17 cellular contexts compared by ENCODE assay signal in the genomic region with DNA sequence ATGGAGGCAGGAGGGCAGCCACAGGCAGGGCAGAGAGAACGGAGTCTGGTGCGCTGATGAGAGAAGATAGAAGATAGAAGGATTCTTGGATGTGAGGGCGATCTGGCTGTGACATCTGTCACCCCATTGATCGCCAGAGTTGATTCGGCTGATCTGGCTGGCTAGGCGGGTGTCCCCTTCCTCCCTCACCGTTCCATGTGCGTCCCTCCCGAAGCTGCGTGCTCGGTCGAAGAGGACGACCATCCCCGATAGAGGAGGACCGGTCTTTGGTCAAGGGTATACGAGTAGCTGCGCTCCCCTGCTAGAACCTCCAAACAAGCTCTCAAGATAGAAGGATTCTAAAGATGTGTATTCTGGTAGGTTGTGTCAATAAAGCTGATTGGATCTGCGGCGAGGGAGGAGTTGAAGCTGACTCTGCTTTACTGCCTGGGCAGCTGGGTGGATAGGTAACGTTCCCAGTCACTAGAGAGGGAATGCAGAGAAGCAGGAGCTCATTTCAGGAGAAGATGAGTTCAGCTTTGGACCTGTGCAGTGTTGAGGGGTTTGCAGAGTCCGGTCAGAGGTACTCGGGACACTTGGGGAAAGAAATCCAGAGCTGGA. TPM values are rescaled to one million over a fixed set of nuclear protein-coding genes. Genes with fewer than 3 reads are reported as not detected.
DNase-seq lines count a peak whose midpoint lies in the region; ATAC-seq and TF ChIP-seq lines count a peak whose summit lies in the region.
"Had no signal": no experiment of that assay in that cellular context is flagged by ENCODE, and none has a peak within 500 bp of the region (broad histone marks: within the 10 kb centered on the region; RNA-seq: fewer than 3 reads in every experiment).

No MANE protein-coding gene starts in this region.

- no CpG with 5 or more reads among the region's 22 CpGs for WGBS in mesendoderm (ENCODE audit: extremely low coverage, insufficient coverage, low lambda C conversion rate)
- 87 to 90% methylated on average over 22 of the region's 22 CpGs for WGBS in upper lobe of left lung, 2 donors

- TF ChIP-seq EP300 in upper lobe of left lung (IDR thresholded peaks at IDR 0.05) = no peak

- H2BK15ac ChIP-seq in mesendoderm (replicated peaks; ENCODE audit: low read depth) = no peak overlapping the region

- peaks cover 92% of the 10 kb centered on the region for H4K20me1 ChIP-seq in BLaER1

- H3K9ac ChIP-seq in BLaER1 = no peak overlapping the region
- no peak overlapping the region for H3K9ac ChIP-seq in mesendoderm (ENCODE audit: low read length)
- H3K9ac ChIP-seq: parathyroid adenoma had no signal

- H2AK5ac ChIP-seq in mesendoderm (ENCODE audit: low read length) = no peak overlapping the region

- intact Hi-C loops in CD4-positive, alpha-beta memory T cell (cut with micrococcal nuclease) = no loop called here
- intact Hi-C loops in activated CD8-positive, alpha-beta T cell treated with anti-CD3 and anti-CD28 coated beads for 36 hours (cut with micrococcal nuclease) = loop anchor here (2.0 kb wide), 1 partner anchor 53 kb away; the partner anchor contains the start of gene GPR18

- no peaks in the 10 kb centered on the region for H3K27me3 Mint-ChIP-seq in CD4-positive, alpha-beta memory T cell
- no peaks in the 10 kb centered on the region for H3K27me3 Mint-ChIP-seq in activated CD8-positive, alpha-beta T cell treated with anti-CD3 and anti-CD28 coated beads for 36 hours

- H3K27me3 ChIP-seq in BLaER1 = no peaks in the 10 kb centered on the region
- no peaks in the 10 kb centered on the region for H3K27me3 ChIP-seq in CD4-positive, alpha-beta memory T cell (ENCODE audit: insufficient read depth, low read length)
- no peaks in the 10 kb centered on the region for H3K27me3 ChIP-seq in mesendoderm (ENCODE audit: insufficient read depth, low read length, poor library complexity)
- H3K27me3 ChIP-seq in upper lobe of left lung = no peaks in the 10 kb centered on the region
- H3K27me3 ChIP-seq: BE2C, transverse colon had no signal

- no peak overlapping the region for H3K18ac ChIP-seq in mesendoderm (ENCODE audit: low read length)

- TF ChIP-seq CTCF in activated CD8-positive, alpha-beta T cell treated with anti-CD3 and anti-CD28 coated beads for 36 hours (IDR thresholded peaks at IDR 0.05) = no peak
- no peak for TF ChIP-seq CTCF in upper lobe of left lung (IDR thresholded peaks at IDR 0.05)

- H3K9me3 Mint-ChIP-seq in CD4-positive, alpha-beta memory T cell = no peaks in the 10 kb centered on the region
- H3K9me3 Mint-ChIP-seq in activated CD8-positive, alpha-beta T cell treated with anti-CD3 and anti-CD28 coated beads for 36 hours = no peaks in the 10 kb centered on the region

- no peak overlapping the region for H2BK120ac ChIP-seq in mesendoderm (ENCODE audit: low read depth, low read length)

- H3K4me1 ChIP-seq in BLaER1 (peaks cover 49% of the 10 kb centered on the region), mesendoderm (ENCODE audit: control insufficient read depth, low read depth, low read length) (peaks cover 1% of the 10 kb centered on the region), upper lobe of left lung (peaks cover 9 to 32% (median 15%) of the 10 kb centered on the region in 4 donors)
- peaks cover 72% of the 10 kb centered on the region for H3K4me1 ChIP-seq in CD4-positive, alpha-beta memory T cell (ENCODE audit: insufficient read depth, low read length)
- H3K4me1 ChIP-seq: BE2C, parathyroid adenoma had no signal

- H3K4me2 ChIP-seq in BLaER1 (peak overlapping the region; percentile 79), mesendoderm (ENCODE audit: low read length) (no peak overlapping the region)

- peak overlapping the region; percentile 37 to 95 (median 86) for H3K4me3 Mint-ChIP-seq in CD4-positive, alpha-beta memory T cell
- H3K4me3 Mint-ChIP-seq in activated CD8-positive, alpha-beta T cell treated with anti-CD3 and anti-CD28 coated beads for 36 hours = no peak overlapping the region

- peak overlapping the region; percentile 89 to 99 (median 94) for H3K27ac Mint-ChIP-seq in CD4-positive, alpha-beta memory T cell
- H3K27ac Mint-ChIP-seq in activated CD8-positive, alpha-beta T cell treated with anti-CD3 and anti-CD28 coated beads for 36 hours = peak overlapping the region; percentile 2

- peaks cover 57% of the 10 kb centered on the region for H3K79me2 ChIP-seq in mesendoderm (ENCODE audit: control insufficient read depth, insufficient read depth, low read length)

- H3K36me3 ChIP-seq in BLaER1 (peaks cover 60% of the 10 kb centered on the region), mesendoderm (ENCODE audit: control insufficient read depth, insufficient read depth, low read length) (no peaks in the 10 kb centered on the region), upper lobe of left lung (peaks cover 0 to 7% (median 0%) of the 10 kb centered on the region in 4 donors)
- peaks cover 7% of the 10 kb centered on the region for H3K36me3 ChIP-seq in CD4-positive, alpha-beta memory T cell (ENCODE audit: insufficient read depth, low read length)
- H3K36me3 ChIP-seq: BE2C, transverse colon had no signal

- no peaks in the 10 kb centered on the region for H3K9me3 ChIP-seq in BLaER1
- H3K9me3 ChIP-seq in CD4-positive, alpha-beta memory T cell (ENCODE audit: control insufficient read depth in 1 of 2, low read length in 2 of 2) = no peaks in the 10 kb centered on the region
- H3K9me3 ChIP-seq in upper lobe of left lung = no peaks in the 10 kb centered on the region
- H3K9me3 ChIP-seq: BE2C, transverse colon had no signal

- H4K5ac ChIP-seq in mesendoderm (ENCODE audit: low read length) = no peak overlapping the region

- no peak overlapping the region for H3K4ac ChIP-seq in mesendoderm (ENCODE audit: low read depth, low read length)

- no peak overlapping the region for H3K27ac ChIP-seq in BLaER1
- H3K27ac ChIP-seq in CD4-positive, alpha-beta memory T cell (ENCODE audit: low read depth, low read length) = peak overlapping the region; percentile 46
- H3K27ac ChIP-seq in mesendoderm (ENCODE audit: low read depth, low read length) = no peak overlapping the region
- no peak overlapping the region for H3K27ac ChIP-seq in upper lobe of left lung
- H3K27ac ChIP-seq: parathyroid adenoma, SK-N-MC, transverse colon had no signal

- H2BK5ac ChIP-seq in mesendoderm (ENCODE audit: low read length) = no peak overlapping the region

- H4K8ac ChIP-seq in mesendoderm (ENCODE audit: low read depth, low read length) = no peak overlapping the region

- no peak for ATAC-seq in activated CD8-positive, alpha-beta T cell treated with anti-CD3 and anti-CD28 coated beads for 36 hours
- no peak for ATAC-seq in upper lobe of left lung (ENCODE audit: low FRiP score in 2 of 2)

- H3K79me1 ChIP-seq in mesendoderm (ENCODE audit: low read length) = peaks cover 28% of the 10 kb centered on the region

- no peak overlapping the region for H3K23ac ChIP-seq in mesendoderm (ENCODE audit: low read length)

- H3K36me3 Mint-ChIP-seq in CD4-positive, alpha-beta memory T cell = peaks cover 13 to 48% of the 10 kb centered on the region in 2 donors
- peaks cover 57% of the 10 kb centered on the region for H3K36me3 Mint-ChIP-seq in activated CD8-positive, alpha-beta T cell treated with anti-CD3 and anti-CD28 coated beads for 36 hours (ENCODE audit: low read depth)

- H3K4me3 ChIP-seq in BLaER1 (no peak overlapping the region), mesendoderm (ENCODE audit: low read length) (no peak overlapping the region), upper lobe of left lung (no peak overlapping the region)
- H3K4me3 ChIP-seq in CD4-positive, alpha-beta memory T cell (ENCODE audit: low read length in 2 of 2) = no peak overlapping the region
- H3K4me3 ChIP-seq: SK-N-MC, skin epidermis, transverse colon had no signal

- H3K4me1 Mint-ChIP-seq in CD4-positive, alpha-beta memory T cell = peaks cover 66 to 90% (median 79%) of the 10 kb centered on the region in 4 donors
- peaks cover 77% of the 10 kb centered on the region for H3K4me1 Mint-ChIP-seq in activated CD8-positive, alpha-beta T cell treated with anti-CD3 and anti-CD28 coated beads for 36 hours (ENCODE audit: low read depth)

- H3K56ac ChIP-seq in mesendoderm (ENCODE audit: low read length) = no peak overlapping the region

- POLR2A ChIA-PET in CD4-positive, alpha-beta memory T cell (lab: Charles Lee; ENCODE audit: partially characterized antibody) = interaction anchor here (0.7 to 13.2 kb wide), 8 partner anchors 11 to 129 kb away, joined by 3 to 251 read pairs (median 4); partner anchors contain the start of gene GPR18
- POLR2A ChIA-PET in activated CD8-positive, alpha-beta T cell treated with anti-CD3 and anti-CD28 coated beads for 36 hours (lab: Charles Lee) = interaction anchor here (1.4 to 10.0 kb wide), 2 partner anchors 11 to 52 kb away, joined by 3 to 91 read pairs; no protein-coding TSS in a partner anchor

- CTCF ChIA-PET in CD4-positive, alpha-beta memory T cell (lab: Charles Lee; ENCODE audit: partially characterized antibody) = interaction anchor here (1.0 to 14.9 kb wide), 7 partner anchors 9 to 64 kb away, joined by 3 to 325 read pairs (median 12); no protein-coding TSS in a partner anchor
- CTCF ChIA-PET in activated CD8-positive, alpha-beta T cell treated with anti-CD3 and anti-CD28 coated beads for 36 hours (lab: Charles Lee) = interaction anchor here (0.9 to 12.7 kb wide), 7 partner anchors 9 to 62 kb away, joined by 3 to 168 read pairs (median 4); partner anchors contain the start of gene GPR18

- TF ChIP-seq POLR2A in upper lobe of left lung (IDR thresholded peaks at IDR 0.05) = no peak

- no peak for DNase-seq in CD4-positive, alpha-beta memory T cell
- DNase-seq in activated CD8-positive, alpha-beta T cell treated with anti-CD3 and anti-CD28 coated beads for 36 hours = no peak
- DNase-seq in mesendoderm = peak; percentile 47
- DNase-seq in NCI-H82 treated with DMSO at 0.1 percent for 48 hours (lab: John Stamatoyannopoulos, UW; ENCODE audit: unreplicated experiment) = no peak
- no peak for DNase-seq in MV-4-11 (lab: John Stamatoyannopoulos, UW)
- DNase-seq in upper lobe of left lung = no peak
- DNase-seq in NCI-H187 (lab: John Stamatoyannopoulos, UW) = no peak
- DNase-seq: amygdala, BE2C, hippocampal formation, kidney glomerular epithelial cell, transverse colon had no signal

RNA-seq across cellular contexts. Expression of gene UBAC2, which starts 5.1 kb away (rescaled TPM):
- 10 to 100 TPM; 88.4 to 89.0 TPM for total RNA-seq in CD4-positive, alpha-beta memory T cell
- polyA plus RNA-seq in CD4-positive, alpha-beta memory T cell = 100 to 1,000 TPM; 112 to 161 TPM
- total RNA-seq in activated CD8-positive, alpha-beta T cell treated with anti-CD3 and anti-CD28 coated beads for 36 hours = 10 to 100 TPM; 63.7 to 68.4 TPM
- 39.5 TPM for polyA plus RNA-seq in mesendoderm (2013, experiment 1 of 2)
- polyA plus RNA-seq in mesendoderm (2013, experiment 2 of 2) = 37.8 TPM
- 10 to 100 TPM; 29.3 to 55.5 (median 47.7) TPM for total RNA-seq in upper lobe of left lung

RNA-seq across cellular contexts. Expression of gene GPR18, which starts 52.5 kb away (rescaled TPM):
- 10 to 100 TPM; 21.5 to 22.8 TPM for total RNA-seq in CD4-positive, alpha-beta memory T cell
- 10 to 100 TPM; 23.1 to 29.5 TPM for polyA plus RNA-seq in CD4-positive, alpha-beta memory T cell
- 10 to 100 TPM; 11.4 to 11.6 TPM for total RNA-seq in activated CD8-positive, alpha-beta T cell treated with anti-CD3 and anti-CD28 coated beads for 36 hours
- not detected for polyA plus RNA-seq in mesendoderm (2013, experiment 1 of 2)
- not detected for polyA plus RNA-seq in mesendoderm (2013, experiment 2 of 2)
- total RNA-seq in upper lobe of left lung = under 1 TPM in 2 of 6 donors, not detected in 4; 0.52 to 0.94 TPM
- total RNA-seq: fibroblast of villous mesenchyme had no signal

Comparison
In these comparisons a context has a peak if more than half of its experiments do, and no peak if none do; other contexts are left out.
1. RNA of gene GPR18, which starts 52.5 kb away (total RNA-seq): 21.5 to 22.8 TPM in CD4-positive, alpha-beta memory T cell and 11.4 to 11.6 TPM in activated CD8-positive, alpha-beta T cell treated with anti-CD3 and anti-CD28 coated beads for 36 hours; 0.52 to 0.94 TPM in upper lobe of left lung; every median in the first group is over 4 times any median in the second.